ENCODE assay signal across 19 cellular contexts in the genomic region with DNA sequence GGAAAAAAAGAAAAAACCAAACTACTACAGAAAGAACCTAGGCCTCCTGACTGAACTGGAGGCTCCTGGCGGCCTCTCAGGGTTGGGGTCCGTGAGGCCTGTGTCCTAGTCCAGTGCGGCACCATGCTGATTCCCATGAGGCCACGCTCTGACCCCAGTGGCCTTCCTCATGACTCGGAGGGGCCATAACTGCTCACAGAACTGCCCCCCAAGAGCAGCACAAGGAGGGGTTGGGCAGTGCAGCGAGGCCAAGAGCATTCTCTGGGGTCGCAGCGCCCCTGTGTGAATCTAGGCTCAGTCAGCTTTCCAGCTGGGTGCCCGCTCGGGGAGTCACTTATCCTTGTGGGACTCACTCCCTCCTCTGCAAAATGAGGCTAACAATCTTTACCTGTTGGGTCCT.
DNase-seq lines count a peak whose midpoint lies in the region; ATAC-seq, FAIRE-seq and TF ChIP-seq lines count a peak whose summit lies in the region.
"Had no signal": no experiment of that assay in that cellular context is flagged by ENCODE, and none has a peak within 500 bp of the region (broad histone marks: within the 10 kb centered on the region; RNA-seq: fewer than 3 reads in every experiment).

No MANE protein-coding gene starts in this region.

- peaks cover 9% of the 10 kb centered on the region for H3K4me1 Mint-ChIP-seq in activated naive CD4-positive, alpha-beta T cell treated with anti-CD3 and anti-CD28 coated beads for 36 hours (ENCODE audit: low read depth)
- peaks cover 18% of the 10 kb centered on the region for H3K4me1 Mint-ChIP-seq in activated T-helper 17 cell treated with anti-CD3 and anti-CD28 coated beads, Interleukin-2, amount 50 U/mL, for 72 hours
- peaks cover 6% of the 10 kb centered on the region for H3K4me1 Mint-ChIP-seq in memory B cell
- H3K4me1 Mint-ChIP-seq in stimulated activated effector memory CD8-positive, alpha-beta T cell treated with anti-CD3 and anti-CD28 coated beads, Interleukin-12 subunit alpha, Interleukin-12 subunit beta, amount 100 ng/mL, for 72 hours: peaks cover 24% of the 10 kb centered on the region
- H3K4me1 Mint-ChIP-seq: nephron had no signal

- peaks cover 29% of the 10 kb centered on the region for H3K36me3 ChIP-seq in brain microvascular endothelial cell (replicated peaks)
- H3K36me3 ChIP-seq: cardiac muscle cell had no signal

- H3K9me3 Mint-ChIP-seq in activated naive CD4-positive, alpha-beta T cell treated with anti-CD3 and anti-CD28 coated beads for 36 hours: no peaks in the 10 kb centered on the region
- H3K9me3 Mint-ChIP-seq in activated T-helper 17 cell treated with anti-CD3 and anti-CD28 coated beads, Interleukin-2, amount 50 U/mL, for 72 hours: no peaks in the 10 kb centered on the region
- H3K9me3 Mint-ChIP-seq in memory B cell: no peaks in the 10 kb centered on the region
- no peaks in the 10 kb centered on the region for H3K9me3 Mint-ChIP-seq in stimulated activated effector memory CD8-positive, alpha-beta T cell treated with anti-CD3 and anti-CD28 coated beads, Interleukin-12 subunit alpha, Interleukin-12 subunit beta, amount 100 ng/mL, for 72 hours
- H3K9me3 Mint-ChIP-seq: CD8-positive, alpha-beta memory T cell; nephron had no signal

- ATAC-seq in activated T-helper 17 cell treated with anti-CD3 and anti-CD28 coated beads, Interleukin-2, amount 50 U/mL, for 72 hours (replicated peaks): no peak
- ATAC-seq in memory B cell (ENCODE audit: low read depth) (no peak), HG03097 (IDR thresholded peaks at IDR 0.05; ENCODE audit: low FRiP score, unreplicated experiment) (no peak)
- ATAC-seq in stimulated activated effector memory CD8-positive, alpha-beta T cell treated with anti-CD3 and anti-CD28 coated beads, Interleukin-12 subunit alpha, Interleukin-12 subunit beta, amount 100 ng/mL, for 72 hours: no peak

- in situ Hi-C loops in brain microvascular endothelial cell (cut with HindIII; ENCODE audit: low pct_ligation_motif_present, low sequenced_read_pairs): no loop called here

- H3K27ac Mint-ChIP-seq in activated naive CD4-positive, alpha-beta T cell treated with anti-CD3 and anti-CD28 coated beads for 36 hours: peak overlapping the region; percentile 66
- H3K27ac Mint-ChIP-seq in activated T-helper 17 cell treated with anti-CD3 and anti-CD28 coated beads, Interleukin-2, amount 50 U/mL, for 72 hours: peak overlapping the region; percentile 84
- H3K27ac Mint-ChIP-seq in memory B cell: peak overlapping the region; percentile 19
- H3K27ac Mint-ChIP-seq in stimulated activated effector memory CD8-positive, alpha-beta T cell treated with anti-CD3 and anti-CD28 coated beads, Interleukin-12 subunit alpha, Interleukin-12 subunit beta, amount 100 ng/mL, for 72 hours: peak overlapping the region; percentile 90
- H3K27ac Mint-ChIP-seq: nephron had no signal

- no peaks in the 10 kb centered on the region for H3K27me3 ChIP-seq in brain microvascular endothelial cell (replicated peaks)
- H3K27me3 ChIP-seq: adrenal gland, cardiac muscle cell, Peyer's patch, tibial artery had no signal

- DNase-seq in activated naive CD4-positive, alpha-beta T cell treated with anti-CD3 and anti-CD28 coated beads for 36 hours: no peak
- no peak for DNase-seq in activated naive CD4-positive, alpha-beta T cell treated with anti-CD3 and anti-CD28 coated beads, Interleukin-2, amount 50 U/mL, for 16 hours
- no peak for DNase-seq in memory B cell (ENCODE audit: low spot score in 2 of 2)
- no peak for DNase-seq in stimulated activated effector memory CD8-positive, alpha-beta T cell treated with anti-CD3 and anti-CD28 coated beads, Interleukin-12 subunit alpha, Interleukin-12 subunit beta, amount 100 ng/mL, for 72 hours (ENCODE audit: low spot score in 2 of 2)
- DNase-seq in brain microvascular endothelial cell: no peak
- DNase-seq in GM19239 (ENCODE audit: insufficient read length, low spot score): no peak
- DNase-seq: activated CD4-positive, alpha-beta T cell treated with anti-CD3 and anti-CD28 coated beads for 1 hour; activated CD8-positive, alpha-beta memory T cell treated with anti-CD3 and anti-CD28 coated beads, Interleukin-2, amount 50 U/mL, for 48 hours; CD8-positive, alpha-beta memory T cell; lower lobe of right lung; NCI-H1436; T1000 had no signal

- H3K4me3 ChIP-seq in brain microvascular endothelial cell (ENCODE audit: low read depth, low read length): no peak overlapping the region
- H3K4me3 ChIP-seq: adrenal gland, cardiac muscle cell, lower lobe of right lung, Peyer's patch, tibial artery had no signal

- no peak for FAIRE-seq in GM19239 (lab: Jason Lieb, UNC)

- TF ChIP-seq CTCF in brain microvascular endothelial cell (IDR thresholded peaks at IDR 0.05; ENCODE audit: low read depth, low read length, missing control alignments): no peak

- CTCF ChIA-PET in activated naive CD4-positive, alpha-beta T cell treated with anti-CD3 and anti-CD28 coated beads for 36 hours (lab: Charles Lee): no interaction called here

- H3K27me3 Mint-ChIP-seq in activated naive CD4-positive, alpha-beta T cell treated with anti-CD3 and anti-CD28 coated beads for 36 hours (ENCODE audit: low read depth): no peaks in the 10 kb centered on the region
- H3K27me3 Mint-ChIP-seq in activated T-helper 17 cell treated with anti-CD3 and anti-CD28 coated beads, Interleukin-2, amount 50 U/mL, for 72 hours: no peaks in the 10 kb centered on the region
- H3K27me3 Mint-ChIP-seq in memory B cell: no peaks in the 10 kb centered on the region

- H3K4me3 Mint-ChIP-seq in activated naive CD4-positive, alpha-beta T cell treated with anti-CD3 and anti-CD28 coated beads for 36 hours: no peak overlapping the region
- no peak overlapping the region for H3K4me3 Mint-ChIP-seq in activated T-helper 17 cell treated with anti-CD3 and anti-CD28 coated beads, Interleukin-2, amount 50 U/mL, for 72 hours
- no peak overlapping the region for H3K4me3 Mint-ChIP-seq in memory B cell
- H3K4me3 Mint-ChIP-seq in stimulated activated effector memory CD8-positive, alpha-beta T cell treated with anti-CD3 and anti-CD28 coated beads, Interleukin-12 subunit alpha, Interleukin-12 subunit beta, amount 100 ng/mL, for 72 hours: no peak overlapping the region
- H3K4me3 Mint-ChIP-seq: CD8-positive, alpha-beta memory T cell; nephron had no signal

- H3K36me3 Mint-ChIP-seq in activated naive CD4-positive, alpha-beta T cell treated with anti-CD3 and anti-CD28 coated beads for 36 hours (ENCODE audit: low read depth): peaks cover 9% of the 10 kb centered on the region
- peaks cover 63% of the 10 kb centered on the region for H3K36me3 Mint-ChIP-seq in activated T-helper 17 cell treated with anti-CD3 and anti-CD28 coated beads, Interleukin-2, amount 50 U/mL, for 72 hours (ENCODE audit: low read depth)
- H3K36me3 Mint-ChIP-seq in memory B cell: peaks cover 26% of the 10 kb centered on the region
- H3K36me3 Mint-ChIP-seq in stimulated activated effector memory CD8-positive, alpha-beta T cell treated with anti-CD3 and anti-CD28 coated beads, Interleukin-12 subunit alpha, Interleukin-12 subunit beta, amount 100 ng/mL, for 72 hours: peaks cover 93% of the 10 kb centered on the region

- H3K27ac ChIP-seq in brain microvascular endothelial cell: no peak overlapping the region
- H3K27ac ChIP-seq: adrenal gland, cardiac muscle cell, lower lobe of right lung, Peyer's patch, tibial artery had no signal

- intact Hi-C loops in activated naive CD4-positive, alpha-beta T cell treated with anti-CD3 and anti-CD28 coated beads for 36 hours (cut with micrococcal nuclease): no loop called here

Comparison
In these comparisons a context has a peak if more than half of its experiments do, and no peak if none do; other contexts are left out.
1. H3K27ac Mint-ChIP-seq: peak in every context shown above with its lines; median percentile 90 in stimulated activated effector memory CD8-positive, alpha-beta T cell treated with anti-CD3 and anti-CD28 coated beads, Interleukin-12 subunit alpha, Interleukin-12 subunit beta, amount 100 ng/mL, for 72 hours; 84 in activated T-helper 17 cell treated with anti-CD3 and anti-CD28 coated beads, Interleukin-2, amount 50 U/mL, for 72 hours; 66 in activated naive CD4-positive, alpha-beta T cell treated with anti-CD3 and anti-CD28 coated beads for 36 hours; 19 in memory B cell.